Comparison of ENCODE assay signal across 2 cellular contexts in the genomic region with DNA sequence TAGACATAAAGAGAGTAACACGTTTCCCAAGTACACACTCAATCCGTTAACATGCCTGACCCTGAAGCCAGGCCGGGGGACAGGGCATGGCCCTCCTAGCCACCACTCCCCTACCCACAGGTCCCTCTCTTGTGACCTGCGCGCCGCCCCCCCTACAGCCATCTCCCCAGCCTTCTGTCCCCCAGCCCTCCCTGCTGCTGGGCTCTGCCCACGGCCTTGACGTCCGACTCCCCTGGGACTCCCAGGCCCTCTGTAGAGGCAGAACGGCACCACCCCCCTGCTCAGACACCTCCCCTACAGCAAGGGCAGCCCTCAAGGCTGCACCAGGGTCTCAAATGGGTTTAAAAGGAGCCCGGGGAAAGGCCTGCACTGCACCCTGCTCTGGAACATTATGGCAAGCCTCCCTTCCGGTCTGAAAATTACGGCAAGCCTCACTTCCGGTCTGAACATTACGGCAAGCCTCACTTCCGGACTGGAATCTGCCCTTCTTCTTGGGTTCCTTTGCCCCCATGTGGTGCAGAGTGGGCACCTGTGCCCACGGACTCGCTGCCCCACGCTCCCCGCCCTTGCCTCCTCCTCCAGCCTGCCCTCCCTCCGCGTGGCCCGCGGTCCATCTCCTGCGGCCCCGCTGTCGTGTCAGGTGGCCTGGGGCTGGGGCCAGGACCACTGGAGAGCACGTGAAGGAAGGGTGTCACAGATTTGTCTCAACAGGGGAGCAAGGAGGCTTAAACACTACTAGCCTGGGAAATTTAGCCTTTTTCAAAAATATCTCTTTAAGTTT.
A peak's percentile ranks its signal among the peaks of the same experiment; 100 is the strongest.
TF ChIP-seq lines count a peak whose summit lies in the region.

No MANE protein-coding gene starts in this region.

TF ChIP-seq in HEK293, 187 proteins besides CTCF, POLR2A, EP300 and RAD21 (continues in another document):
- TF ChIP-seq ZBTB8A (tag by site-specific recombination; IDR thresholded peaks at IDR 0.05) (no peak), ZNF777 (tag by site-specific recombination; IDR thresholded peaks at IDR 0.05; ENCODE audit: borderline replicate concordance) (no peak), GLI4 (tag by site-specific recombination; IDR thresholded peaks at IDR 0.05) (no peak), ZNF701 (tag by site-specific recombination; IDR thresholded peaks at IDR 0.05) (no peak), ZNF423 (tag by site-specific recombination; IDR thresholded peaks at IDR 0.05) (no peak), ZNF223 (tag by site-specific recombination; IDR thresholded peaks at IDR 0.05) (no peak), ZBTB7A (tag by site-specific recombination; IDR thresholded peaks at IDR 0.05; ENCODE audit: low read depth) (no peak), GFI1B (tag by site-specific recombination; IDR thresholded peaks at IDR 0.05) (no peak), ZNF747 (tag by site-specific recombination; IDR thresholded peaks at IDR 0.05) (no peak), ZNF530 (tag by site-specific recombination; IDR thresholded peaks at IDR 0.05; ENCODE audit: low read depth) (no peak), ZNF473 (tag by site-specific recombination; IDR thresholded peaks at IDR 0.05) (no peak), ZFHX2 (tag by site-specific recombination; conservative IDR thresholded peaks at IDR 0.05) (peak; percentile 37), WT1 (tag by site-specific recombination; IDR thresholded peaks at IDR 0.05) (no peak), ZNF560 (tag by site-specific recombination; IDR thresholded peaks at IDR 0.05; ENCODE audit: borderline replicate concordance) (no peak), ZNF175 (tag by site-specific recombination; IDR thresholded peaks at IDR 0.05) (no peak), ZNF341 (tag by site-specific recombination; IDR thresholded peaks at IDR 0.05; ENCODE audit: low read depth) (0 out of 2 replicates have a peak, but pooled peaks have one; percentile 32), ZNF510 (tag by site-specific recombination; IDR thresholded peaks at IDR 0.05; ENCODE audit: insufficient replicate concordance) (no peak)
- TF ChIP-seq, protein P1, sequence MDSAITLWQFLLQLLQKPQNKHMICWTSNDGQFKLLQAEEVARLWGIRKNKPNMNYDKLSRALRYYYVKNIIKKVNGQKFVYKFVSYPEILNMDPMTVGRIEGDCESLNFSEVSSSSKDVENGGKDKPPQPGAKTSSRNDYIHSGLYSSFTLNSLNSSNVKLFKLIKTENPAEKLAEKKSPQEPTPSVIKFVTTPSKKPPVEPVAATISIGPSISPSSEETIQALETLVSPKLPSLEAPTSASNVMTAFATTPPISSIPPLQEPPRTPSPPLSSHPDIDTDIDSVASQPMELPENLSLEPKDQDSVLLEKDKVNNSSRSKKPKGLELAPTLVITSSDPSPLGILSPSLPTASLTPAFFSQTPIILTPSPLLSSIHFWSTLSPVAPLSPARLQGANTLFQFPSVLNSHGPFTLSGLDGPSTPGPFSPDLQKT (IDR thresholded peaks at IDR 0.05; ENCODE audit: borderline replicate concordance, low read depth, low read length), result no peak
- TF ChIP-seq, protein P2, sequence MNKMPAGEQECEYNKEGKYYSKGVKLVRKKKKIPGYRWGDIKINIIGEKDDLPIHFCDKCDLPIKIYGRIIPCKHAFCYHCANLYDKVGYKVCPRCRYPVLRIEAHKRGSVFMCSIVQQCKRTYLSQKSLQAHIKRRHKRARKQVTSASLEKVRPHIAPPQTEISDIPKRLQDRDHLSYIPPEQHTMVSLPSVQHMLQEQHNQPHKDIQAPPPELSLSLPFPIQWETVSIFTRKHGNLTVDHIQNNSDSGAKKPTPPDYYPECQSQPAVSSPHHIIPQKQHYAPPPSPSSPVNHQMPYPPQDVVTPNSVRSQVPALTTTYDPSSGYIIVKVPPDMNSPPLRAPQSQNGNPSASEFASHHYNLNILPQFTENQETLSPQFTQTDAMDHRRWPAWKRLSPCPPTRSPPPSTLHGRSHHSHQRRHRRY (tag by site-specific recombination; IDR thresholded peaks at IDR 0.05), result no peak
- TF ChIP-seq, protein P3, sequence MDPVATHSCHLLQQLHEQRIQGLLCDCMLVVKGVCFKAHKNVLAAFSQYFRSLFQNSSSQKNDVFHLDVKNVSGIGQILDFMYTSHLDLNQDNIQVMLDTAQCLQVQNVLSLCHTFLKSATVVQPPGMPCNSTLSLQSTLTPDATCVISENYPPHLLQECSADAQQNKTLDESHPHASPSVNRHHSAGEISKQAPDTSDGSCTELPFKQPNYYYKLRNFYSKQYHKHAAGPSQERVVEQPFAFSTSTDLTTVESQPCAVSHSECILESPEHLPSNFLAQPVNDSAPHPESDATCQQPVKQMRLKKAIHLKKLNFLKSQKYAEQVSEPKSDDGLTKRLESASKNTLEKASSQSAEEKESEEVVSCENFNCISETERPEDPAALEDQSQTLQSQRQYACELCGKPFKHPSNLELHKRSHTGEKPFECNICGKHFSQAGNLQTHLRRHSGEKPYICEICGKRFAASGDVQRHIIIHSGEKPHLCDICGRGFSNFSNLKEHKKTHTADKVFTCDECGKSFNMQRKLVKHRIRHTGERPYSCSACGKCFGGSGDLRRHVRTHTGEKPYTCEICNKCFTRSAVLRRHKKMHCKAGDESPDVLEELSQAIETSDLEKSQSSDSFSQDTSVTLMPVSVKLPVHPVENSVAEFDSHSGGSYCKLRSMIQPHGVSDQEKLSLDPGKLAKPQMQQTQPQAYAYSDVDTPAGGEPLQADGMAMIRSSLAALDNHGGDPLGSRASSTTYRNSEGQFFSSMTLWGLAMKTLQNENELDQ (tag by site-specific recombination; IDR thresholded peaks at IDR 0.05; ENCODE audit: low read depth), result no peak
- TF ChIP-seq, protein P4, sequence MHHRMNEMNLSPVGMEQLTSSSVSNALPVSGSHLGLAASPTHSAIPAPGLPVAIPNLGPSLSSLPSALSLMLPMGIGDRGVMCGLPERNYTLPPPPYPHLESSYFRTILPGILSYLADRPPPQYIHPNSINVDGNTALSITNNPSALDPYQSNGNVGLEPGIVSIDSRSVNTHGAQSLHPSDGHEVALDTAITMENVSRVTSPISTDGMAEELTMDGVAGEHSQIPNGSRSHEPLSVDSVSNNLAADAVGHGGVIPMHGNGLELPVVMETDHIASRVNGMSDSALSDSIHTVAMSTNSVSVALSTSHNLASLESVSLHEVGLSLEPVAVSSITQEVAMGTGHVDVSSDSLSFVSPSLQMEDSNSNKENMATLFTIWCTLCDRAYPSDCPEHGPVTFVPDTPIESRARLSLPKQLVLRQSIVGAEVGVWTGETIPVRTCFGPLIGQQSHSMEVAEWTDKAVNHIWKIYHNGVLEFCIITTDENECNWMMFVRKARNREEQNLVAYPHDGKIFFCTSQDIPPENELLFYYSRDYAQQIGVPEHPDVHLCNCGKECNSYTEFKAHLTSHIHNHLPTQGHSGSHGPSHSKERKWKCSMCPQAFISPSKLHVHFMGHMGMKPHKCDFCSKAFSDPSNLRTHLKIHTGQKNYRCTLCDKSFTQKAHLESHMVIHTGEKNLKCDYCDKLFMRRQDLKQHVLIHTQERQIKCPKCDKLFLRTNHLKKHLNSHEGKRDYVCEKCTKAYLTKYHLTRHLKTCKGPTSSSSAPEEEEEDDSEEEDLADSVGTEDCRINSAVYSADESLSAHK (tag by site-specific recombination; IDR thresholded peaks at IDR 0.05), result no peak
- TF ChIP-seq, protein P5, sequence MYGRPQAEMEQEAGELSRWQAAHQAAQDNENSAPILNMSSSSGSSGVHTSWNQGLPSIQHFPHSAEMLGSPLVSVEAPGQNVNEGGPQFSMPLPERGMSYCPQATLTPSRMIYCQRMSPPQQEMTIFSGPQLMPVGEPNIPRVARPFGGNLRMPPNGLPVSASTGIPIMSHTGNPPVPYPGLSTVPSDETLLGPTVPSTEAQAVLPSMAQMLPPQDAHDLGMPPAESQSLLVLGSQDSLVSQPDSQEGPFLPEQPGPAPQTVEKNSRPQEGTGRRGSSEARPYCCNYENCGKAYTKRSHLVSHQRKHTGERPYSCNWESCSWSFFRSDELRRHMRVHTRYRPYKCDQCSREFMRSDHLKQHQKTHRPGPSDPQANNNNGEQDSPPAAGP (tag by site-specific recombination; IDR thresholded peaks at IDR 0.05), result no peak

TF ChIP-seq in H1, 55 proteins besides CTCF, POLR2A, EP300 and RAD21:
- TF ChIP-seq RXRA (IDR thresholded peaks at IDR 0.05; ENCODE audit: insufficient read depth, low read depth, low read length) (no peak), JUN (IDR thresholded peaks at IDR 0.05; ENCODE audit: low read depth, low read length) (no peak), EGR1 (IDR thresholded peaks at IDR 0.05; ENCODE audit: borderline replicate concordance, low read depth, low read length) (no peak), KDM4A (IDR thresholded peaks at IDR 0.05; ENCODE audit: low read depth, low read length, severe bottlenecking) (no peak), SRF (IDR thresholded peaks at IDR 0.05; ENCODE audit: low read depth, low read length) (no peak), SP4 (IDR thresholded peaks at IDR 0.05; ENCODE audit: low read length) (no peak), CHD1 (IDR thresholded peaks at IDR 0.05; ENCODE audit: low read depth, low read length) (no peak), SAP30 (IDR thresholded peaks at IDR 0.05; ENCODE audit: insufficient read depth, insufficient replicate concordance, low read length) (no peak), KDM5A (IDR thresholded peaks at IDR 0.05; ENCODE audit: low read length) (no peak)
- TF ChIP-seq, protein P6, sequence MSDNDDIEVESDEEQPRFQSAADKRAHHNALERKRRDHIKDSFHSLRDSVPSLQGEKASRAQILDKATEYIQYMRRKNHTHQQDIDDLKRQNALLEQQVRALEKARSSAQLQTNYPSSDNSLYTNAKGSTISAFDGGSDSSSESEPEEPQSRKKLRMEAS (IDR thresholded peaks at IDR 0.05), result no peak
